In the genomic region with DNA sequence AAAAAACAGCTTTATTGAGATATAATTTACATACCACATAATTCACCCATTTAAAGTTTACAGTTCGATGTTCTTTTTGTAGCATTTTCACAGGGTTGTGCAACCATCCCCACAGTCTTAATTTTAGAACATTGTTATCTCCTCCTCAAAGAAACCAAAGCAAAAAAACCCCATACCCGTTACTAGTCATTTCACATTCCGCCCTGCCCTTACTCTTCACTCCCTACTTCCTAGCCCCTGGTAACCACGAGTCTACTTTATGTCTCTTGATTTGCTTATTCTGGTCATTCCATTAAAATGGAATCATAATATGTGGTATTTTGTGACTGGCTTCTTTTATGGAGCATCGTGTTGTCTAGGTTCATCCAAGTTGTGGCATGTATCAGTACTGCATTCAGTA, we compare ENCODE assay signal across 27 cellular contexts.
A peak's percentile ranks its signal among the peaks of the same experiment; 100 is the strongest.
DNase-seq lines count a peak whose midpoint lies in the region; ATAC-seq and TF ChIP-seq lines count a peak whose summit lies in the region.
"Had no signal": no experiment of that assay in that cellular context is flagged by ENCODE, and none has a peak within 500 bp of the region (broad histone marks: within the 10 kb centered on the region; RNA-seq: fewer than 3 reads in every experiment).

No MANE protein-coding gene starts in this region.

- no peaks in the 10 kb centered on the region for H3K27me3 ChIP-seq in esophagus muscularis mucosa
- H3K27me3 ChIP-seq: ovary, upper lobe of right lung had no signal

- H3K4me1 Mint-ChIP-seq in nephron (peaks cover 38% of the 10 kb centered on the region), type B pancreatic cell (ENCODE audit: unreplicated experiment) (peaks cover 30% of the 10 kb centered on the region)
- no peaks in the 10 kb centered on the region for H3K4me1 Mint-ChIP-seq in stimulated activated memory B cell treated with anti-CD40 and anti-IgM and Interleukin-4, amounts not matched to agents 10 μg/mL and 1 μg/mL and 100 μg/mL, for 72 hours
- H3K4me1 Mint-ChIP-seq: CD4-positive, CD25-positive, alpha-beta regulatory T cell; central memory CD8-positive, alpha-beta T cell had no signal

- H3K9me3 Mint-ChIP-seq in nephron (no peaks in the 10 kb centered on the region), type B pancreatic cell (no peaks in the 10 kb centered on the region)
- no peaks in the 10 kb centered on the region for H3K9me3 Mint-ChIP-seq in stimulated activated memory B cell treated with anti-CD40 and anti-IgM and Interleukin-4, amounts not matched to agents 10 μg/mL and 1 μg/mL and 100 μg/mL, for 72 hours
- H3K9me3 Mint-ChIP-seq: activated naive CD4-positive, alpha-beta T cell treated with anti-CD3 and anti-CD28 coated beads for 36 hours; CD4-positive, CD25-positive, alpha-beta regulatory T cell; central memory CD8-positive, alpha-beta T cell; naive B cell had no signal

- peaks cover 30% of the 10 kb centered on the region for H3K36me3 Mint-ChIP-seq in nephron (ENCODE audit: low read depth)
- H3K36me3 Mint-ChIP-seq in stimulated activated memory B cell treated with anti-CD40 and anti-IgM and Interleukin-4, amounts not matched to agents 10 μg/mL and 1 μg/mL and 100 μg/mL, for 72 hours: no peaks in the 10 kb centered on the region
- peaks cover 33% of the 10 kb centered on the region for H3K36me3 Mint-ChIP-seq in type B pancreatic cell
- H3K36me3 Mint-ChIP-seq: CD4-positive, CD25-positive, alpha-beta regulatory T cell; memory B cell; naive B cell had no signal

- intact Hi-C loops in esophagus muscularis mucosa (cut with DNase I): no loop called here

- ATAC-seq in stimulated activated memory B cell treated with anti-CD40 and anti-IgM and Interleukin-4, amounts not matched to agents 10 μg/mL and 1 μg/mL and 100 μg/mL, for 72 hours: no peak
- ATAC-seq in GM18873 (IDR thresholded peaks at IDR 0.05; ENCODE audit: low FRiP score, unreplicated experiment): no peak
- ATAC-seq: HCT116, left cardiac atrium, right cardiac atrium, upper lobe of right lung had no signal

- H3K9me3 ChIP-seq in esophagus muscularis mucosa: no peaks in the 10 kb centered on the region
- H3K9me3 ChIP-seq: ovary, upper lobe of right lung had no signal

- TF ChIP-seq CTCF in choroid plexus epithelial cell (conservative IDR thresholded peaks at IDR 0.05; ENCODE audit: low read depth, low read length): no peak
- peak in 1 of 3 experiments; percentile 11 for TF ChIP-seq CTCF in nephron (IDR thresholded peaks at IDR 0.05; ENCODE audit: unreplicated experiment in 3 of 3)
- no peak for TF ChIP-seq CTCF in esophagus muscularis mucosa (IDR thresholded peaks at IDR 0.05)
- TF ChIP-seq CTCF in type B pancreatic cell (conservative IDR thresholded peaks at IDR 0.05): no peak

- H3K4me3 ChIP-seq in choroid plexus epithelial cell (ENCODE audit: low read depth, low read length): no peak overlapping the region
- H3K4me3 ChIP-seq in esophagus muscularis mucosa: no peak overlapping the region
- H3K4me3 ChIP-seq: ovary, upper lobe of right lung had no signal

- H3K27ac ChIP-seq in esophagus muscularis mucosa (replicated peaks in 1 of 4): no peak overlapping the region
- H3K27ac ChIP-seq: ovary, upper lobe of right lung had no signal

- TF ChIP-seq POLR2A in esophagus muscularis mucosa (IDR thresholded peaks at IDR 0.05; ENCODE audit: low read depth): no peak

- peak; percentile 40 for DNase-seq in EL
- peak; percentile 61 for DNase-seq in MV-4-11 (lab: John Stamatoyannopoulos, UW)
- DNase-seq in choroid plexus epithelial cell (ENCODE audit: low read depth): peak; percentile 81
- no peak for DNase-seq in esophagus muscularis mucosa (ENCODE audit: extremely low spot score)
- DNase-seq in type B pancreatic cell (ENCODE audit: extremely low spot score, unreplicated experiment): no peak
- DNase-seq: activated CD4-positive, alpha-beta T cell treated with anti-CD3 and anti-CD28 coated beads for 4 hours; activated naive CD4-positive, alpha-beta T cell treated with anti-CD3 and anti-CD28 coated beads for 36 hours; activated T-cell treated with anti-CD3 and anti-CD28 coated beads, Interleukin-2, amount 50 U/mL, for 48 hours; CD4-positive, CD25-positive, alpha-beta regulatory T cell; DMS 273 treated with DMSO at 0.1 percent for 48 hours; KBM-7; left cardiac atrium; naive B cell; NCI-H1048; NCI-H187 treated with DMSO at 0.1 percent for 48 hours; NCI-H345; NCI-H774; ovary; right cardiac atrium; stimulated activated CD4-positive, alpha-beta T cell treated with anti-CD3 and anti-CD28 coated beads, Interleukin-15, amount 100 ng/mL, for 24 hours; upper lobe of right lung had no signal

- peaks cover 0 to 3% (median 0%) of the 10 kb centered on the region in 4 donors for H3K36me3 ChIP-seq in esophagus muscularis mucosa
- H3K36me3 ChIP-seq: ovary, upper lobe of right lung had no signal

- no peaks in the 10 kb centered on the region for H3K27me3 Mint-ChIP-seq in nephron (ENCODE audit: low read depth)
- no peaks in the 10 kb centered on the region for H3K27me3 Mint-ChIP-seq in stimulated activated memory B cell treated with anti-CD40 and anti-IgM and Interleukin-4, amounts not matched to agents 10 μg/mL and 1 μg/mL and 100 μg/mL, for 72 hours
- H3K27me3 Mint-ChIP-seq in type B pancreatic cell: no peaks in the 10 kb centered on the region

- no peak for TF ChIP-seq EP300 in esophagus muscularis mucosa (IDR thresholded peaks at IDR 0.05)

- peak overlapping the region in 1 of 3 experiments; percentile 5 for H3K4me3 Mint-ChIP-seq in nephron
- H3K4me3 Mint-ChIP-seq in stimulated activated memory B cell treated with anti-CD40 and anti-IgM and Interleukin-4, amounts not matched to agents 10 μg/mL and 1 μg/mL and 100 μg/mL, for 72 hours: no peak overlapping the region
- no peak overlapping the region for H3K4me3 Mint-ChIP-seq in type B pancreatic cell
- H3K4me3 Mint-ChIP-seq: activated naive CD4-positive, alpha-beta T cell treated with anti-CD3 and anti-CD28 coated beads for 36 hours; CD4-positive, CD25-positive, alpha-beta regulatory T cell; central memory CD8-positive, alpha-beta T cell; memory B cell; naive B cell had no signal

- 88% methylated on average over 5 of the region's 5 CpGs for WGBS in esophagus muscularis mucosa

- H3K27ac Mint-ChIP-seq in nephron (peak overlapping the region; percentile 26 to 81 (median 54)), type B pancreatic cell (no peak overlapping the region)
- H3K27ac Mint-ChIP-seq in stimulated activated memory B cell treated with anti-CD40 and anti-IgM and Interleukin-4, amounts not matched to agents 10 μg/mL and 1 μg/mL and 100 μg/mL, for 72 hours: no peak overlapping the region
- H3K27ac Mint-ChIP-seq: activated naive CD4-positive, alpha-beta T cell treated with anti-CD3 and anti-CD28 coated beads for 36 hours; CD4-positive, CD25-positive, alpha-beta regulatory T cell; memory B cell; naive B cell had no signal

- peaks cover 13 to 29% (median 21%) of the 10 kb centered on the region in 4 donors for H3K4me1 ChIP-seq in esophagus muscularis mucosa

Comparison
In these comparisons a context has a peak if more than half of its experiments do, and no peak if none do; other contexts are left out.
1. DNase-seq: peak in EL (single experiment), MV-4-11 (single experiment) and choroid plexus epithelial cell (single experiment); none in esophagus muscularis mucosa (single experiment) and type B pancreatic cell (single experiment).
2. H3K27ac Mint-ChIP-seq: peak in nephron (3 of 3); none in stimulated activated memory B cell treated with anti-CD40 and anti-IgM and Interleukin-4, amounts not matched to agents 10 μg/mL and 1 μg/mL and 100 μg/mL, for 72 hours (single experiment) and type B pancreatic cell (single experiment).